Comparison of ENCODE assay signal across 8 cellular contexts in the genomic region with DNA sequence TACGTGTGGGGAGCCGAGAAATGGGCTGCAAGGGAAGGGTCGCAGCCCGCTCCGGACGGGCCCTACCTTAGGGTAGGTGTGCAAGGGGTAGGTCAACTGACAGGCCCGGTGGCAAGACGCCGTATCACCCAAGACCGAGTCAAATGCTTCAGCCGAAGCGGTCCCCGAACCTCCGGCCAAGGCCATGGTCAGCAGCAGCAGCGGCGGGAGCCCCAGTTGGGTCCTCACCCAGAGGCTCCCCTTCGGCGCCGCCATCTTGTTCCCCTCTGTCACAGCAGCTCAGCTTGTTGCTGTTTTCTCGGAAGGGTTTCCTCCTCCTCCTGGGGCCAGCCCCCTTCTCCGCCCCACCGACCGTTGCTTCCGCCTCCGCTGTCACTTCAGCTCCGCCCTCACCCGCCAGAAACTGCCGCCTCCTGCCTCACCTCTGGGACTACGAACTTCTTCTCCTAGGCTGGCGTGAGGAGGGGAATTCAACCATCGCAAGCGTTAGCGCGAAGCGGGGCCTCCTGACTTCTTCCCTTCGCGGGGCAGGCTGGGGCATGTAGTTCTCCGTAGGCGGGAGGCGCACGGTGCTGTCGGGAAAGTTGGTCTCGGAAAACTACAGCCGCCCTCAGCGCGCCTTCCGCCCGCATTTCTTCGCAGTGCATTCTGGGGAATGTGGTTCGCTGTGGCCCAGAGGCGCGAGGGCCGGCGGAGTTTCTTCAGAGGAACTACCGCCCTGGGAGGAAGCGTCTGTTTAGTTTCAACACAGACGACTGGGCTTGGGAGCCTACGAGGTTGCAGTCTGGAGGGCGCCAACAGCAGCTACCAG. TPM values are rescaled to one million over a fixed set of nuclear protein-coding genes. Genes with fewer than 3 reads are reported as not detected.
DNase-seq lines count a peak whose midpoint lies in the region; ATAC-seq and TF ChIP-seq lines count a peak whose summit lies in the region.

A gene (plus strand): TSS at position 675 of the 811 bp plus-strand sequence. CDS start 815 bp downstream, outside the sequence.
A gene with protein sequence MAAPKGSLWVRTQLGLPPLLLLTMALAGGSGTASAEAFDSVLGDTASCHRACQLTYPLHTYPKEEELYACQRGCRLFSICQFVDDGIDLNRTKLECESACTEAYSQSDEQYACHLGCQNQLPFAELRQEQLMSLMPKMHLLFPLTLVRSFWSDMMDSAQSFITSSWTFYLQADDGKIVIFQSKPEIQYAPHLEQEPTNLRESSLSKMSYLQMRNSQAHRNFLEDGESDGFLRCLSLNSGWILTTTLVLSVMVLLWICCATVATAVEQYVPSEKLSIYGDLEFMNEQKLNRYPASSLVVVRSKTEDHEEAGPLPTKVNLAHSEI (minus strand): TSS at position 271 of the 811 bp plus-strand sequence. CDS start 16 bp downstream, at position 255.

- intact Hi-C loops in OCI-LY7 (cut with micrococcal nuclease; ENCODE audit: unreplicated experiment) = loop anchor here (1.0 to 5.0 kb wide), 3 partner anchors 149 to 709 kb away; a partner anchor contains a TSS

- H2AFZ ChIP-seq in OCI-LY7 (ENCODE audit: low read length) = peak within 1 kb of the TSS; percentile 82

- H3K27me3 ChIP-seq in mononuclear cell (ENCODE audit: insufficient read depth, low read length) = no peaks in the 10 kb centered on the region

- H3K4me3 ChIP-seq in OCI-LY7 (ENCODE audit: low read depth, low read length, poor library complexity, severe bottlenecking) = peak within 1 kb of the TSS; percentile 99
- H3K4me3 ChIP-seq in epithelial cell of esophagus (ENCODE audit: low read length) = peak within 1 kb of the TSS; percentile 95
- H3K4me3 ChIP-seq in mononuclear cell (ENCODE audit: low read length) = peak within 1 kb of the TSS; percentile 61

- H3K9me2 ChIP-seq in OCI-LY7 (ENCODE audit: insufficient read depth, low read length) = no peaks in the 10 kb centered on the region

- no peaks in the 10 kb centered on the region for H3K36me3 ChIP-seq in OCI-LY7 (ENCODE audit: insufficient read depth, low read length)

- H3K79me2 ChIP-seq in OCI-LY7 (ENCODE audit: insufficient read depth, low read depth, low read length) = peaks cover 45% of the 10 kb centered on the region

- H3K9me3 ChIP-seq in OCI-LY7 (ENCODE audit: low read length) (no peaks in the 10 kb centered on the region), mononuclear cell (ENCODE audit: low read depth, low read length) (no peaks in the 10 kb centered on the region)

- H3K4me1 ChIP-seq in OCI-LY7 (ENCODE audit: insufficient read depth, low read length, poor library complexity, severe bottlenecking) (peaks cover 30% of the 10 kb centered on the region), mononuclear cell (ENCODE audit: insufficient read depth, low read length) (peaks cover 45% of the 10 kb centered on the region)

- POLR2A ChIA-PET in OCI-LY7 (lab: Charles Lee) = interaction anchor here (0.5 to 2.8 kb wide), 8 partner anchors 9 to 279 kb away, joined by 3 to 9 read pairs (median 5); a partner anchor contains a TSS

- no TSS peak for BruUV-seq in OCI-LY7 (replicated peaks; lab: Mats Ljungman, UMichigan)

- ATAC-seq in GM21528 (IDR thresholded peaks at IDR 0.05; ENCODE audit: low FRiP score, unreplicated experiment) = peak; percentile 94

- peak within 1 kb of the TSS; percentile 99 for H3K4me2 ChIP-seq in OCI-LY7 (ENCODE audit: low read length)

- H3K27ac ChIP-seq in OCI-LY7 (ENCODE audit: low read depth, low read length, poor library complexity, severe bottlenecking) = peak within 1 kb of the TSS; percentile 72

- TF ChIP-seq CTCF in OCI-LY7 (conservative IDR thresholded peaks at IDR 0.05; ENCODE audit: low read length) = no peak
- no peak for TF ChIP-seq CTCF in epithelial cell of esophagus (IDR thresholded peaks at IDR 0.05; ENCODE audit: insufficient read depth, low read depth, low read length, missing control alignments)

- DNase-seq in DMS 273 treated with DMSO at 0.1 percent for 48 hours (lab: John Stamatoyannopoulos, UW) (peak; percentile 98), HuH-7.5 (ENCODE audit: low spot score) (peak; percentile 58), OCI-LY7 (ENCODE audit: low spot score) (peak; percentile 98), activated T-cell treated with anti-CD3 and anti-CD28 coated beads for 1 hour (ENCODE audit: low read depth) (peak; percentile 91), epithelial cell of esophagus (ENCODE audit: low read depth) (peak; percentile 99)
- DNase-seq in stimulated activated CD8-positive, alpha-beta memory T cell treated with anti-CD3 and anti-CD28 coated beads, Interleukin-4, amount 100 ng/mL, for 1 hour (ENCODE audit: low read depth in 2 of 2, low spot score in 1 of 2) = peak; percentile 86 to 93

- H4K20me1 ChIP-seq in OCI-LY7 (ENCODE audit: insufficient read depth, low read length) = peaks cover 10% of the 10 kb centered on the region; the same call in 1 of the 2 replicates

- CTCF ChIA-PET in OCI-LY7 (lab: Charles Lee; ENCODE audit: unreplicated experiment) = interaction anchor here (0.6 to 0.8 kb wide), 2 partner anchors 15 to 62 kb away, joined by 3 read pairs; no protein-coding TSS in a partner anchor

RNA-seq across cellular contexts. Expression of the first gene that starts in this region (rescaled TPM):
- 4.9 and 5.1 TPM in 2 replicates for total RNA-seq in OCI-LY7 (2014; rRNA removed; shearing (Covaris generic))
- 9.5 and 10.4 TPM in 2 replicates for total RNA-seq in OCI-LY7 (2022)
- 1.0 TPM for total RNA-seq in mononuclear cell

RNA-seq across cellular contexts. Expression of the second gene that starts in this region (rescaled TPM):
- total RNA-seq in OCI-LY7 (2014; rRNA removed; shearing (Covaris generic)) = 74.5 and 76.7 TPM in 2 replicates
- total RNA-seq in OCI-LY7 (2022) (94.5 and 95.4 TPM in 2 replicates), mononuclear cell (186 TPM)

Comparison
In these comparisons a context has a peak if more than half of its experiments do, and no peak if none do; other contexts are left out.
1. Peak in every context shown above with its lines: DNase-seq, ATAC-seq, H3K4me3 ChIP-seq and H3K27ac ChIP-seq.